Comparison of ENCODE assay signal across 8 cellular contexts in the genomic region with DNA sequence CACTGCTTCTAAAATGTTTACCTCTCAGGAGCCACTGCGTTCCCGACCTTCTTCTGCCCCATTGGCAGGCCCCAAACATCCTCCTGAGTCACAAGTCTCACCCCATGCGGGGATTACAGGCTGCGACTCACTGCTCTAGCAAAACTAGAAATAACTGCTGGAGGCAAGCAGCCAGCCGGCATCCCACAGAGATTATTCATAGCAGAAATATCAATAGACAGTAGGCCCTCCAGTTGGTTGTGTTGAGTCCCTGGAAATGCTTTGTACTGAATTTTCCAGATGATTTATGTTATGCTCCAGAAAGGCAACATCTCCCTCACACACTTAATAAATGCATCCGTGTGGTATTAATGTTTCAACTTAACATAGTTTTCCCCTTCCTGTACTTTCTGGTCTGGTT.
DNase-seq lines count a peak whose midpoint lies in the region; ATAC-seq and TF ChIP-seq lines count a peak whose summit lies in the region.

No MANE protein-coding gene starts in this region.

- no peak overlapping the region for H3K27ac ChIP-seq in CD4-positive, alpha-beta memory T cell (ENCODE audit: low read depth, low read length)
- no peak overlapping the region for H3K27ac ChIP-seq in body of pancreas

- intact Hi-C loops in CD4-positive, alpha-beta memory T cell (cut with micrococcal nuclease) = no loop called here
- intact Hi-C loops in body of pancreas (cut with DNase I) = no loop called here
- intact Hi-C loops in left colon (cut with DNase I, micrococcal nuclease) = no loop called here

- H3K9me3 ChIP-seq in CD4-positive, alpha-beta memory T cell (ENCODE audit: control insufficient read depth in 1 of 2, low read length in 2 of 2) = no peaks in the 10 kb centered on the region
- no peaks in the 10 kb centered on the region for H3K9me3 ChIP-seq in body of pancreas

- 48 to 69% methylated on average over 6 of the region's 6 CpGs for WGBS in body of pancreas, 2 donors

- no peaks in the 10 kb centered on the region for H3K27me3 ChIP-seq in CD4-positive, alpha-beta memory T cell (ENCODE audit: insufficient read depth, low read length)
- no peaks in the 10 kb centered on the region for H3K27me3 ChIP-seq in body of pancreas

- no peaks in the 10 kb centered on the region for H3K4me1 ChIP-seq in CD4-positive, alpha-beta memory T cell (ENCODE audit: insufficient read depth, low read length)
- no peaks in the 10 kb centered on the region for H3K4me1 ChIP-seq in body of pancreas

- H3K9me3 Mint-ChIP-seq in CD4-positive, alpha-beta memory T cell = no peaks in the 10 kb centered on the region
- no peaks in the 10 kb centered on the region for H3K9me3 Mint-ChIP-seq in stimulated activated effector memory CD8-positive, alpha-beta T cell treated with anti-CD3 and anti-CD28 coated beads, Interleukin-12 subunit alpha, Interleukin-12 subunit beta, amount 100 ng/mL, for 72 hours

- peaks cover 16 to 51% of the 10 kb centered on the region in 2 donors for H3K36me3 Mint-ChIP-seq in CD4-positive, alpha-beta memory T cell
- H3K36me3 Mint-ChIP-seq in stimulated activated effector memory CD8-positive, alpha-beta T cell treated with anti-CD3 and anti-CD28 coated beads, Interleukin-12 subunit alpha, Interleukin-12 subunit beta, amount 100 ng/mL, for 72 hours = peaks cover 69% of the 10 kb centered on the region

- no peak for TF ChIP-seq POLR2A in body of pancreas (IDR thresholded peaks at IDR 0.05)

- DNase-seq in CD4-positive, alpha-beta memory T cell = no peak
- DNase-seq in HS-27A (ENCODE audit: low read depth) (peak; percentile 85), body of pancreas (peak in 2 of 4 donors; percentile 29 to 58), left colon (peak; percentile 30 to 45), medulla oblongata (ENCODE audit: extremely low spot score) (no peak)
- peak in 1 of 2 donors; percentile 11 for DNase-seq in stimulated activated effector memory CD8-positive, alpha-beta T cell treated with anti-CD3 and anti-CD28 coated beads, Interleukin-12 subunit alpha, Interleukin-12 subunit beta, amount 100 ng/mL, for 72 hours (ENCODE audit: low spot score in 2 of 2)

- CTCF ChIA-PET in CD4-positive, alpha-beta memory T cell (lab: Charles Lee; ENCODE audit: partially characterized antibody) = no interaction called here

- H3K4me3 ChIP-seq in CD4-positive, alpha-beta memory T cell (ENCODE audit: low read length in 2 of 2) = no peak overlapping the region
- no peak overlapping the region for H3K4me3 ChIP-seq in body of pancreas

- TF ChIP-seq CTCF in body of pancreas (IDR thresholded peaks at IDR 0.05) = no peak

- H3K4me3 Mint-ChIP-seq in CD4-positive, alpha-beta memory T cell = no peak overlapping the region
- H3K4me3 Mint-ChIP-seq in stimulated activated effector memory CD8-positive, alpha-beta T cell treated with anti-CD3 and anti-CD28 coated beads, Interleukin-12 subunit alpha, Interleukin-12 subunit beta, amount 100 ng/mL, for 72 hours = no peak overlapping the region

- peak; percentile 21 for ATAC-seq in body of pancreas
- no peak for ATAC-seq in left colon
- peak; percentile 98 for ATAC-seq in stimulated activated effector memory CD8-positive, alpha-beta T cell treated with anti-CD3 and anti-CD28 coated beads, Interleukin-12 subunit alpha, Interleukin-12 subunit beta, amount 100 ng/mL, for 72 hours
- ATAC-seq in HG03432 (IDR thresholded peaks at IDR 0.05; ENCODE audit: unreplicated experiment) = no peak
- no peak for ATAC-seq in GM19023 (IDR thresholded peaks at IDR 0.05; ENCODE audit: unreplicated experiment)

- H3K4me1 Mint-ChIP-seq in CD4-positive, alpha-beta memory T cell = peaks cover 9 to 27% (median 17%) of the 10 kb centered on the region in 4 donors
- H3K4me1 Mint-ChIP-seq in stimulated activated effector memory CD8-positive, alpha-beta T cell treated with anti-CD3 and anti-CD28 coated beads, Interleukin-12 subunit alpha, Interleukin-12 subunit beta, amount 100 ng/mL, for 72 hours = peaks cover 32% of the 10 kb centered on the region

- no peaks in the 10 kb centered on the region for H3K27me3 Mint-ChIP-seq in CD4-positive, alpha-beta memory T cell

- no peaks in the 10 kb centered on the region for H3K36me3 ChIP-seq in CD4-positive, alpha-beta memory T cell (ENCODE audit: insufficient read depth, low read length)
- H3K36me3 ChIP-seq in body of pancreas (replicated peaks in 1 of 2; ENCODE audit: insufficient read depth in 1 of 2, low read depth in 2 of 2) = no peaks in the 10 kb centered on the region

- POLR2A ChIA-PET in CD4-positive, alpha-beta memory T cell (lab: Charles Lee; ENCODE audit: partially characterized antibody) = no interaction called here

- peak overlapping the region in 4 of 7 donors; percentile 19 to 92 (median 66) for H3K27ac Mint-ChIP-seq in CD4-positive, alpha-beta memory T cell
- peak overlapping the region; percentile 15 for H3K27ac Mint-ChIP-seq in stimulated activated effector memory CD8-positive, alpha-beta T cell treated with anti-CD3 and anti-CD28 coated beads, Interleukin-12 subunit alpha, Interleukin-12 subunit beta, amount 100 ng/mL, for 72 hours

Comparison
In these comparisons a context has a peak if more than half of its experiments do, and no peak if none do; other contexts are left out.
1. DNase-seq: peak in HS-27A (single experiment) and left colon (2 of 2); none in CD4-positive, alpha-beta memory T cell (0 of 5) and medulla oblongata (single experiment).
2. ATAC-seq: peak in body of pancreas (single experiment) and stimulated activated effector memory CD8-positive, alpha-beta T cell treated with anti-CD3 and anti-CD28 coated beads, Interleukin-12 subunit alpha, Interleukin-12 subunit beta, amount 100 ng/mL, for 72 hours (single experiment); none in left colon (single experiment), HG03432 (single experiment) and GM19023 (single experiment).